ENCODE assay signal across 24 cellular contexts in the genomic region with DNA sequence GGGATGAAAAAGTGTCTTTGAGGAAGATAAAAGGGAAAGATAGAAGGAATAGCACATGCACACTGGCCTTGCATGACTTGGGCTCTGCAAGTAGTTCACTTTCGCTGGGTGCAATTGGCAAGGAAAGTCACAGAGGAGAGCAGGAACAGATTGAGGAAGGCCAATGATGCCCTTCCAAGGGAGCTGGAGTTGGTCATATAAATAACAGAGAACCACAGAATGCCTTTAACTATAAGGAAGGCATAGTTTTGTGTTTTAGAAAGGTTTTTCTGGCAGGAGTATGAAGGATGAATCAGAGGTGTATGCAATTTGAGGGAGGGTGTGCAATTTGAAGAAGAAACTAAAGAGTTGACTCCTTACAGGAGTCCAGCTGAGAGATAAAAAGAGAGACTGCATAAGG.
DNase-seq lines count a peak whose midpoint lies in the region; FAIRE-seq and TF ChIP-seq lines count a peak whose summit lies in the region.
"Had no signal": no experiment of that assay in that cellular context is flagged by ENCODE, and none has a peak within 500 bp of the region (broad histone marks: within the 10 kb centered on the region; RNA-seq: fewer than 3 reads in every experiment).

No MANE protein-coding gene starts in this region.

- H3K27ac ChIP-seq in astrocyte (ENCODE audit: low read depth, low read length), result no peak overlapping the region
- H3K27ac ChIP-seq: Peyer's patch had no signal

- H3K9me3 ChIP-seq in astrocyte (ENCODE audit: insufficient read depth, low read depth, low read length), result no peaks in the 10 kb centered on the region
- H3K9me3 ChIP-seq: BE2C, HAP-1, Peyer's patch had no signal

- H4K20me1 ChIP-seq in astrocyte (ENCODE audit: insufficient read depth, low read length), result no peaks in the 10 kb centered on the region

- CTCF ChIA-PET in BJ (lab: Yijun Ruan, JAX), result no interaction called here
- CTCF ChIA-PET in activated CD4-positive, alpha-beta T cell treated with anti-CD3 and anti-CD28 coated beads, Interleukin-2, amount 10 ng/mL, durations not matched to agents 7 days and 5 days (lab: Charles Lee), result no interaction called here
- CTCF ChIA-PET in activated naive CD4-positive, alpha-beta T cell treated with anti-CD3 and anti-CD28 coated beads, Interleukin-2, amount 10 ng/mL, durations not matched to agents 7 days and 5 days (lab: Charles Lee), result no interaction called here

- DNase-seq in BJ (ENCODE audit: low read depth), result peak; percentile 9
- peak; percentile 8 for DNase-seq in HT1080 (ENCODE audit: low read depth)
- peak; percentile 62 for DNase-seq in astrocyte (ENCODE audit: low read depth)
- peak; percentile 25 for DNase-seq in iris pigment epithelial cell (ENCODE audit: low read depth)
- no peak for DNase-seq in activated CD4-positive, alpha-beta T cell treated with anti-CD3 and anti-CD28 coated beads, Interleukin-2, amount 10 ng/mL, durations not matched to agents 7 days and 5 days
- no peak for DNase-seq in D341Med (ENCODE audit: low spot score)
- no peak for DNase-seq in activated naive CD4-positive, alpha-beta T cell treated with anti-CD3 and anti-CD28 coated beads, Interleukin-2, amount 10 ng/mL, durations not matched to agents 7 days and 5 days
- no peak for DNase-seq in SW480 (ENCODE audit: low spot score)
- DNase-seq: BE2C; CD4-positive, CD25-positive, alpha-beta regulatory T cell; COR-L47; DMS 273 treated with DMSO at 0.1 percent for 48 hours; DMS79 treated with DMSO at 0.1 percent for 48 hours; Karpas-422; NCI-H1417; NCI-H1694 treated with DMSO at 0.1 percent for 48 hours; NCI-H2081 treated with DMSO at 0.1 percent for 48 hours; NCI-H2171 treated with DMSO at 0.1 percent for 48 hours; NCI-H446; NCI-H526; Peyer's patch; T-cell had no signal

- no peaks in the 10 kb centered on the region for H3K36me3 ChIP-seq in BJ (ENCODE audit: control insufficient read depth, insufficient read depth, low read length)
- H3K36me3 ChIP-seq in astrocyte (ENCODE audit: insufficient read depth, low read length), result no peaks in the 10 kb centered on the region
- H3K36me3 ChIP-seq: HAP-1 had no signal

- no peaks in the 10 kb centered on the region for H3K79me2 ChIP-seq in astrocyte (ENCODE audit: insufficient read depth, low read length)

- H3K4me3 ChIP-seq in BJ (ENCODE audit: low read depth, low read length) (no peak overlapping the region), astrocyte (ENCODE audit: insufficient read depth, low read depth, low read length) (no peak overlapping the region)
- H3K4me3 ChIP-seq: HAP-1, Peyer's patch had no signal

- H2AFZ ChIP-seq in astrocyte (ENCODE audit: low read depth, low read length), result no peak overlapping the region

- no peak overlapping the region for H3K9ac ChIP-seq in astrocyte (ENCODE audit: low read length)

- no peaks in the 10 kb centered on the region for H3K4me1 ChIP-seq in astrocyte (ENCODE audit: insufficient read depth, low read length)
- H3K4me1 ChIP-seq: BE2C, HAP-1, Peyer's patch had no signal

- no peak overlapping the region for H3K27ac Mint-ChIP-seq in astrocyte (ENCODE audit: unreplicated experiment)
- no peak overlapping the region for H3K27ac Mint-ChIP-seq in activated CD4-positive, alpha-beta T cell treated with anti-CD3 and anti-CD28 coated beads, Interleukin-2, amount 10 ng/mL, durations not matched to agents 7 days and 5 days
- H3K27ac Mint-ChIP-seq in activated naive CD4-positive, alpha-beta T cell treated with anti-CD3 and anti-CD28 coated beads, Interleukin-2, amount 10 ng/mL, durations not matched to agents 7 days and 5 days, result no peak overlapping the region
- H3K27ac Mint-ChIP-seq: CD4-positive, CD25-positive, alpha-beta regulatory T cell; T-cell had no signal

- H3K4me3 Mint-ChIP-seq in astrocyte (ENCODE audit: unreplicated experiment), result no peak overlapping the region
- no peak overlapping the region for H3K4me3 Mint-ChIP-seq in activated CD4-positive, alpha-beta T cell treated with anti-CD3 and anti-CD28 coated beads, Interleukin-2, amount 10 ng/mL, durations not matched to agents 7 days and 5 days
- H3K4me3 Mint-ChIP-seq in activated naive CD4-positive, alpha-beta T cell treated with anti-CD3 and anti-CD28 coated beads, Interleukin-2, amount 10 ng/mL, durations not matched to agents 7 days and 5 days, result no peak overlapping the region
- H3K4me3 Mint-ChIP-seq: CD4-positive, CD25-positive, alpha-beta regulatory T cell; T-cell had no signal

- POLR2A ChIA-PET in BJ (lab: Charles Lee), result no interaction called here
- POLR2A ChIA-PET in activated CD4-positive, alpha-beta T cell treated with anti-CD3 and anti-CD28 coated beads, Interleukin-2, amount 10 ng/mL, durations not matched to agents 7 days and 5 days (lab: Charles Lee), result no interaction called here

- no peak overlapping the region for H3K4me2 ChIP-seq in astrocyte (ENCODE audit: low read length)

- H3K27me3 ChIP-seq in BJ (ENCODE audit: control insufficient read depth, insufficient read depth, low read length), result no peaks in the 10 kb centered on the region
- H3K27me3 ChIP-seq in astrocyte (ENCODE audit: insufficient read depth, low read length), result no peaks in the 10 kb centered on the region
- H3K27me3 ChIP-seq: BE2C, Peyer's patch had no signal

- H3K36me3 Mint-ChIP-seq in astrocyte (ENCODE audit: low read depth, unreplicated experiment), result peaks cover 10% of the 10 kb centered on the region
- H3K36me3 Mint-ChIP-seq in activated CD4-positive, alpha-beta T cell treated with anti-CD3 and anti-CD28 coated beads, Interleukin-2, amount 10 ng/mL, durations not matched to agents 7 days and 5 days (ENCODE audit: low read depth), result peaks cover 5% of the 10 kb centered on the region
- H3K36me3 Mint-ChIP-seq in activated naive CD4-positive, alpha-beta T cell treated with anti-CD3 and anti-CD28 coated beads, Interleukin-2, amount 10 ng/mL, durations not matched to agents 7 days and 5 days, result no peaks in the 10 kb centered on the region
- H3K36me3 Mint-ChIP-seq: CD4-positive, CD25-positive, alpha-beta regulatory T cell had no signal

- no peak for TF ChIP-seq CTCF in BJ (IDR thresholded peaks at IDR 0.05; ENCODE audit: insufficient read depth, low read depth, low read length)
- no peak for TF ChIP-seq CTCF in astrocyte (IDR thresholded peaks at IDR 0.05; ENCODE audit: insufficient read depth, low read depth, low read length)

- peaks cover 5% of the 10 kb centered on the region for H3K4me1 Mint-ChIP-seq in astrocyte (ENCODE audit: low read depth, unreplicated experiment)
- no peaks in the 10 kb centered on the region for H3K4me1 Mint-ChIP-seq in activated CD4-positive, alpha-beta T cell treated with anti-CD3 and anti-CD28 coated beads, Interleukin-2, amount 10 ng/mL, durations not matched to agents 7 days and 5 days
- no peaks in the 10 kb centered on the region for H3K4me1 Mint-ChIP-seq in activated naive CD4-positive, alpha-beta T cell treated with anti-CD3 and anti-CD28 coated beads, Interleukin-2, amount 10 ng/mL, durations not matched to agents 7 days and 5 days
- H3K4me1 Mint-ChIP-seq: CD4-positive, CD25-positive, alpha-beta regulatory T cell had no signal

- H3K27me3 Mint-ChIP-seq in astrocyte (ENCODE audit: low read depth, unreplicated experiment), result no peaks in the 10 kb centered on the region
- no peaks in the 10 kb centered on the region for H3K27me3 Mint-ChIP-seq in activated CD4-positive, alpha-beta T cell treated with anti-CD3 and anti-CD28 coated beads, Interleukin-2, amount 10 ng/mL, durations not matched to agents 7 days and 5 days
- H3K27me3 Mint-ChIP-seq in activated naive CD4-positive, alpha-beta T cell treated with anti-CD3 and anti-CD28 coated beads, Interleukin-2, amount 10 ng/mL, durations not matched to agents 7 days and 5 days, result no peaks in the 10 kb centered on the region
- H3K27me3 Mint-ChIP-seq: CD4-positive, CD25-positive, alpha-beta regulatory T cell; T-cell had no signal

- peak; percentile 9 for FAIRE-seq in astrocyte (lab: Jason Lieb, UNC)
- FAIRE-seq: GM18507 had no signal

- H3K9me3 Mint-ChIP-seq in astrocyte (ENCODE audit: unreplicated experiment), result no peaks in the 10 kb centered on the region
- H3K9me3 Mint-ChIP-seq in activated CD4-positive, alpha-beta T cell treated with anti-CD3 and anti-CD28 coated beads, Interleukin-2, amount 10 ng/mL, durations not matched to agents 7 days and 5 days, result no peaks in the 10 kb centered on the region
- no peaks in the 10 kb centered on the region for H3K9me3 Mint-ChIP-seq in activated naive CD4-positive, alpha-beta T cell treated with anti-CD3 and anti-CD28 coated beads, Interleukin-2, amount 10 ng/mL, durations not matched to agents 7 days and 5 days
- H3K9me3 Mint-ChIP-seq: CD4-positive, CD25-positive, alpha-beta regulatory T cell; T-cell had no signal

Comparison
In these comparisons a context has a peak if more than half of its experiments do, and no peak if none do; other contexts are left out.
1. DNase-seq: peak in BJ (single experiment), HT1080 (single experiment), astrocyte (single experiment) and iris pigment epithelial cell (single experiment); none in activated CD4-positive, alpha-beta T cell treated with anti-CD3 and anti-CD28 coated beads, Interleukin-2, amount 10 ng/mL, durations not matched to agents 7 days and 5 days (single experiment), D341Med (single experiment), activated naive CD4-positive, alpha-beta T cell treated with anti-CD3 and anti-CD28 coated beads, Interleukin-2, amount 10 ng/mL, durations not matched to agents 7 days and 5 days (single experiment) and SW480 (single experiment).